8 cellular contexts compared by ENCODE assay signal in genomic region chr5:157476699-157477408, GRCh38. TPM values are rescaled to one million over a fixed set of nuclear protein-coding genes. Genes with fewer than 3 reads are reported as not detected.
DNase-seq lines count a peak whose midpoint lies in the region; ATAC-seq lines count a peak whose summit lies in the region.

No MANE protein-coding gene starts in this region.

- no peaks in the 10 kb centered on the region for H3K27me3 Mint-ChIP-seq in activated CD4-positive, alpha-beta T cell treated with anti-CD3 and anti-CD28 coated beads, Interleukin-2, amount 10 ng/mL, durations not matched to agents 7 days and 5 days
- no peaks in the 10 kb centered on the region for H3K27me3 Mint-ChIP-seq in activated naive CD8-positive, alpha-beta T cell treated with anti-CD3 and anti-CD28 coated beads, Interleukin-2, amount 50 U/mL, for 24 hours

- peak overlapping the region; percentile 47 for H3K27ac Mint-ChIP-seq in activated CD4-positive, alpha-beta T cell treated with anti-CD3 and anti-CD28 coated beads, Interleukin-2, amount 10 ng/mL, durations not matched to agents 7 days and 5 days
- no peak overlapping the region for H3K27ac Mint-ChIP-seq in activated naive CD8-positive, alpha-beta T cell treated with anti-CD3 and anti-CD28 coated beads, Interleukin-2, amount 50 U/mL, for 24 hours

- intact Hi-C loops in left cardiac atrium (cut with DNase I): loop anchor here in 1 of 2 donors (5.0 kb wide), 2 partner anchors 110 to 150 kb away; no protein-coding TSS in a partner anchor

- peak; percentile 30 for DNase-seq in activated CD4-positive, alpha-beta T cell treated with anti-CD3 and anti-CD28 coated beads, Interleukin-2, amount 10 ng/mL, durations not matched to agents 7 days and 5 days
- DNase-seq in activated CD4-positive, alpha-beta T cell treated with anti-CD3 and anti-CD28 coated beads for 1 hour: no peak
- peak; percentile 85 for DNase-seq in NCI-H69 (lab: John Stamatoyannopoulos, UW)
- DNase-seq in activated naive CD8-positive, alpha-beta T cell treated with anti-CD3 and anti-CD28 coated beads, Interleukin-2, amount 50 U/mL, for 24 hours: peak; percentile 23
- DNase-seq in left cardiac atrium: no peak
- peak; percentile 71 for DNase-seq in renal cortical epithelial cell (ENCODE audit: low read depth)

- H3K9me3 Mint-ChIP-seq in activated CD4-positive, alpha-beta T cell treated with anti-CD3 and anti-CD28 coated beads, Interleukin-2, amount 10 ng/mL, durations not matched to agents 7 days and 5 days: no peaks in the 10 kb centered on the region
- H3K9me3 Mint-ChIP-seq in activated naive CD8-positive, alpha-beta T cell treated with anti-CD3 and anti-CD28 coated beads, Interleukin-2, amount 50 U/mL, for 24 hours: no peaks in the 10 kb centered on the region

- peaks cover 72% of the 10 kb centered on the region for H3K36me3 Mint-ChIP-seq in activated CD4-positive, alpha-beta T cell treated with anti-CD3 and anti-CD28 coated beads, Interleukin-2, amount 10 ng/mL, durations not matched to agents 7 days and 5 days (ENCODE audit: low read depth)
- peaks cover 4% of the 10 kb centered on the region for H3K36me3 Mint-ChIP-seq in activated naive CD8-positive, alpha-beta T cell treated with anti-CD3 and anti-CD28 coated beads, Interleukin-2, amount 50 U/mL, for 24 hours (ENCODE audit: low read depth)

- CTCF ChIA-PET in activated CD4-positive, alpha-beta T cell treated with anti-CD3 and anti-CD28 coated beads, Interleukin-2, amount 10 ng/mL, durations not matched to agents 7 days and 5 days (lab: Charles Lee): interaction anchor here (0.6 to 1.6 kb wide), 4 partner anchors 8 to 267 kb away, joined by 3 to 5 read pairs (median 4); partner anchors contain the start of gene LSM11

- POLR2A ChIA-PET in activated CD4-positive, alpha-beta T cell treated with anti-CD3 and anti-CD28 coated beads, Interleukin-2, amount 10 ng/mL, durations not matched to agents 7 days and 5 days (lab: Charles Lee): no interaction called here

- ATAC-seq in HG02981 (IDR thresholded peaks at IDR 0.05; ENCODE audit: unreplicated experiment) (peak; percentile 55), left cardiac atrium (peak; percentile 42 to 69), GM19035 (IDR thresholded peaks at IDR 0.05; ENCODE audit: unreplicated experiment) (no peak)
- ATAC-seq in activated naive CD8-positive, alpha-beta T cell treated with anti-CD3 and anti-CD28 coated beads, Interleukin-2, amount 50 U/mL, for 24 hours: peak; percentile 58

- no peak overlapping the region for H3K4me3 Mint-ChIP-seq in activated CD4-positive, alpha-beta T cell treated with anti-CD3 and anti-CD28 coated beads, Interleukin-2, amount 10 ng/mL, durations not matched to agents 7 days and 5 days
- H3K4me3 Mint-ChIP-seq in activated naive CD8-positive, alpha-beta T cell treated with anti-CD3 and anti-CD28 coated beads, Interleukin-2, amount 50 U/mL, for 24 hours: no peak overlapping the region

- peaks cover 58% of the 10 kb centered on the region for H3K4me1 Mint-ChIP-seq in activated CD4-positive, alpha-beta T cell treated with anti-CD3 and anti-CD28 coated beads, Interleukin-2, amount 10 ng/mL, durations not matched to agents 7 days and 5 days
- H3K4me1 Mint-ChIP-seq in activated naive CD8-positive, alpha-beta T cell treated with anti-CD3 and anti-CD28 coated beads, Interleukin-2, amount 50 U/mL, for 24 hours: peaks cover 8% of the 10 kb centered on the region

RNA-seq across cellular contexts. Expression of gene NIPAL4, which starts 16.8 kb away (rescaled TPM):
- under 1 TPM; 0.10 to 0.17 TPM for total RNA-seq in activated CD4-positive, alpha-beta T cell treated with anti-CD3 and anti-CD28 coated beads, Interleukin-2, amount 10 ng/mL, durations not matched to agents 7 days and 5 days
- total RNA-seq in left cardiac atrium (1 to 10 TPM in 1 of 2 donors, under 1 TPM in 1; 0.12 to 1.8 TPM), renal cortical epithelial cell (1.1 and 2.6 TPM in 2 replicates)

Comparison
In these comparisons a context has a peak if more than half of its experiments do, and no peak if none do; other contexts are left out.
1. DNase-seq: peak in activated CD4-positive, alpha-beta T cell treated with anti-CD3 and anti-CD28 coated beads, Interleukin-2, amount 10 ng/mL, durations not matched to agents 7 days and 5 days (single experiment), NCI-H69 (single experiment), activated naive CD8-positive, alpha-beta T cell treated with anti-CD3 and anti-CD28 coated beads, Interleukin-2, amount 50 U/mL, for 24 hours (single experiment) and renal cortical epithelial cell (single experiment); none in activated CD4-positive, alpha-beta T cell treated with anti-CD3 and anti-CD28 coated beads for 1 hour (single experiment) and left cardiac atrium (single experiment).